Comparison of ENCODE assay signal across 21 cellular contexts in the genomic region with DNA sequence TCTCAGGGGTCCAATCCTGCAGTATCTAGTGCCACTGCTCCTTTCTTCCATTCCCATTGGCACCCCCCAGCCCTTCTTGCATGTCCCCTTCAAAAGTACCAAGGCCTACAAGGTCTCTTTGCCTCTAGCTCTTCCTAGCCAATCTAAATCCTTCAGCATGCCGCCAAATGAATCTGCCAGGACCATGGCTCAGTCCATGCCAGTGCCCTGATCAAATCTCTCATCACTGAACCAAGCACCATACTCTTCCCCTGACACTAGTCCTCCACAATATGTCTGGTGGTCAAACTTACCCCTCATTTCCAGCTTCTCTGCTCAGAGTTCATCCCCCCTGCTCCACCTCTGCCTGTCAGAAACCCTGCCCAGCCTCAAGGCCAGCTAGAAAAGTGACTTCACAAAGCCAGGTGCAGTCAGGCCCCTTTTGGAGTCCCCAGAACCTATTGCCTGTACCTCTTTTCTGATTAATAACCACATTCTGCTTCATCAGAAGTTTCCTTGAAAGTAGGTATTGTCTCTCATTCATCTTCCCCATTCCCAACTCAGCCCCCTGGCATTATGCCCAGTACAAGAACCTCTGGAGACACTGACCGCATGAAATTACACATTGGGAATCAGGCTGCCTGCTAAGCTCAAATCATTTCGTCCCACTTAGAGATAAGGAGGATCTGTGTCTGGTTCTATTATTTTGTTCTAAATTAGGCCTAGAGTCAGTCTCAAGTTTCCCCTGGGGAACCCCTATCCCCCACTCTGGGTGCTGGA. TPM values are rescaled to one million over a fixed set of nuclear protein-coding genes. Genes with fewer than 3 reads are reported as not detected.
DNase-seq lines count a peak whose midpoint lies in the region; ATAC-seq, FAIRE-seq and TF ChIP-seq lines count a peak whose summit lies in the region.
"Had no signal": no experiment of that assay in that cellular context is flagged by ENCODE, and none has a peak within 500 bp of the region (broad histone marks: within the 10 kb centered on the region; RNA-seq: fewer than 3 reads in every experiment).

No MANE protein-coding gene starts in this region.

- H3K18ac ChIP-seq in IMR-90 (ENCODE audit: low read depth, low read length) = no peak overlapping the region

- no peak overlapping the region for H3K4me3 ChIP-seq in IMR-90 (ENCODE audit: insufficient read depth, low read depth, low read length)
- H3K4me3 ChIP-seq in endothelial cell of umbilical vein (replicated peaks in 1 of 3; ENCODE audit: insufficient read depth in 1 of 3, low read depth in 1 of 3, low read length in 3 of 3) = no peak overlapping the region
- no peak overlapping the region for H3K4me3 ChIP-seq in left ventricle myocardium inferior
- H3K4me3 ChIP-seq: breast epithelium, smooth muscle cell had no signal

- CTCF ChIA-PET in IMR-90 (lab: Yijun Ruan, JAX) = no interaction called here
- CTCF ChIA-PET in endothelial cell of umbilical vein (lab: Charles Lee) = interaction anchor here (1.2 to 1.4 kb wide), 3 partner anchors 11 to 304 kb away, joined by 3 to 4 read pairs (median 3); partner anchors contain the start of gene FADS2

- BruUV-seq in IMR-90 (replicated peaks; lab: Mats Ljungman, UMichigan) = no TSS peak
- no TSS peak for BruUV-seq in endothelial cell of umbilical vein (replicated peaks; lab: Mats Ljungman, UMichigan)

- no peaks in the 10 kb centered on the region for H3K9me3 Mint-ChIP-seq in progenitor cell of endocrine pancreas (ENCODE audit: low read depth)
- H3K9me3 Mint-ChIP-seq: stimulated activated memory B cell treated with anti-CD40 and anti-IgM and Interleukin-4, amounts not matched to agents 10 μg/mL and 1 μg/mL and 100 μg/mL, for 72 hours; WTC11 had no signal

- H3K27me3 ChIP-seq in IMR-90 (ENCODE audit: control insufficient read depth, insufficient read depth, low read length) (no peaks in the 10 kb centered on the region), endothelial cell of umbilical vein (ENCODE audit: control insufficient read depth in 2 of 2, insufficient read depth in 2 of 2, low read length in 2 of 2) (no peaks in the 10 kb centered on the region), left ventricle myocardium inferior (ENCODE audit: low read depth) (no peaks in the 10 kb centered on the region)
- H3K27me3 ChIP-seq: breast epithelium, foreskin keratinocyte had no signal

- intact Hi-C loops in IMR-90 (cut with micrococcal nuclease) (no loop called here), endothelial cell of umbilical vein (cut with micrococcal nuclease) (no loop called here), left ventricle myocardium inferior (cut with micrococcal nuclease) (no loop called here)

- no peaks in the 10 kb centered on the region for H3K27me3 Mint-ChIP-seq in progenitor cell of endocrine pancreas
- H3K27me3 Mint-ChIP-seq: activated naive CD8-positive, alpha-beta T cell; stimulated activated memory B cell treated with anti-CD40 and anti-IgM and Interleukin-4, amounts not matched to agents 10 μg/mL and 1 μg/mL and 100 μg/mL, for 72 hours had no signal

- no peak overlapping the region for H3K14ac ChIP-seq in IMR-90 (replicated peaks; ENCODE audit: low read depth, low read length)

- H3K27ac ChIP-seq in IMR-90 (ENCODE audit: insufficient read depth, low read length) (no peak overlapping the region), endothelial cell of umbilical vein (ENCODE audit: insufficient read depth, low read depth, low read length) (peak overlapping the region; percentile 5), left ventricle myocardium inferior (replicated peaks) (no peak overlapping the region)
- H3K27ac ChIP-seq: breast epithelium, foreskin keratinocyte had no signal

- TF ChIP-seq RAD21 in IMR-90 (IDR thresholded peaks at IDR 0.05; ENCODE audit: low read length) = no peak

- no peak overlapping the region for H2AFZ ChIP-seq in IMR-90 (replicated peaks; ENCODE audit: low read length, poor library complexity)
- H2AFZ ChIP-seq in endothelial cell of umbilical vein (ENCODE audit: low read depth, low read length) = no peak overlapping the region

- peaks cover 29% of the 10 kb centered on the region for H3K36me3 Mint-ChIP-seq in progenitor cell of endocrine pancreas (ENCODE audit: insufficient read depth)

- no peak overlapping the region for H2BK15ac ChIP-seq in IMR-90 (ENCODE audit: low read depth, low read length)

- H2AK9ac ChIP-seq in IMR-90 (replicated peaks; ENCODE audit: low read depth, low read length, poor library complexity) = no peak overlapping the region

- no peak overlapping the region for H3K9ac ChIP-seq in IMR-90 (ENCODE audit: low read depth, low read length)
- no peak overlapping the region for H3K9ac ChIP-seq in endothelial cell of umbilical vein (replicated peaks; ENCODE audit: extremely low read depth, insufficient read depth, low read length)

- H3K4me1 ChIP-seq in IMR-90 (ENCODE audit: control insufficient read depth, insufficient read depth, low read length) = peaks cover 3% of the 10 kb centered on the region
- H3K4me1 ChIP-seq in endothelial cell of umbilical vein (ENCODE audit: control insufficient read depth, extremely low read depth, insufficient read depth, low read length) = peaks cover 13% of the 10 kb centered on the region
- H3K4me1 ChIP-seq in left ventricle myocardium inferior = peaks cover 6% of the 10 kb centered on the region
- H3K4me1 ChIP-seq: breast epithelium, foreskin keratinocyte had no signal

- peak overlapping the region; percentile 10 for H3K27ac Mint-ChIP-seq in progenitor cell of endocrine pancreas
- H3K27ac Mint-ChIP-seq: activated naive CD8-positive, alpha-beta T cell; stimulated activated memory B cell treated with anti-CD40 and anti-IgM and Interleukin-4, amounts not matched to agents 10 μg/mL and 1 μg/mL and 100 μg/mL, for 72 hours; WTC11 had no signal

- peaks cover 39% of the 10 kb centered on the region for H3K36me3 ChIP-seq in IMR-90 (ENCODE audit: control insufficient read depth, insufficient read depth, low read length)
- H3K36me3 ChIP-seq in endothelial cell of umbilical vein (ENCODE audit: control insufficient read depth in 2 of 2, extremely low read depth in 1 of 2, insufficient read depth in 2 of 2, low read length in 2 of 2) = peaks cover 15 to 30% of the 10 kb centered on the region in 2 experiments
- H3K36me3 ChIP-seq in left ventricle myocardium inferior = peaks cover 60% of the 10 kb centered on the region
- H3K36me3 ChIP-seq: breast epithelium had no signal

- H3K4me2 ChIP-seq in IMR-90 (ENCODE audit: low read depth, low read length) (no peak overlapping the region), endothelial cell of umbilical vein (ENCODE audit: insufficient read depth, low read length) (no peak overlapping the region)
- H3K4me2 ChIP-seq: smooth muscle cell had no signal

- no peak overlapping the region for H2BK120ac ChIP-seq in IMR-90 (ENCODE audit: low read depth, low read length)

- H3K9me1 ChIP-seq in IMR-90 (ENCODE audit: insufficient read depth, low read length) (peaks cover 9% of the 10 kb centered on the region), endothelial cell of umbilical vein (replicated peaks; ENCODE audit: control insufficient read depth, extremely low read depth, insufficient read depth, low read length) (no peaks in the 10 kb centered on the region)

- WGBS in IMR-90 (ENCODE audit: extremely low coverage in 2 of 2, insufficient read length in 1 of 2), 2 experiments = 100% methylated on average over 1 of the region's 3 CpGs; no CpG with 5 or more reads in 1 of the 2 experiments

- TF ChIP-seq CTCF in IMR-90 (conservative IDR thresholded peaks at IDR 0.05; ENCODE audit: low read depth, low read length) (no peak), endothelial cell of umbilical vein (IDR thresholded peaks at IDR 0.05; ENCODE audit: extremely low read depth in 1 of 2, insufficient read depth in 1 of 2, low read depth in 1 of 2, low read length in 2 of 2) (no peak), progenitor cell of endocrine pancreas (IDR thresholded peaks at IDR 0.05; ENCODE audit: unreplicated experiment) (no peak), left ventricle myocardium inferior (IDR thresholded peaks at IDR 0.05; ENCODE audit: borderline replicate concordance) (no peak)

- H4K8ac ChIP-seq in IMR-90 (ENCODE audit: low read depth in 2 of 2, low read length in 2 of 2) = no peak overlapping the region

- H4K91ac ChIP-seq in IMR-90 (ENCODE audit: insufficient read depth, low read depth, low read length) = no peak overlapping the region

- no peak for ATAC-seq in IMR-90 (ENCODE audit: low read depth)
- ATAC-seq: foreskin keratinocyte; SK-N-SH treated with all-trans-retinoic acid at 6 μM for 48 hours; stimulated activated memory B cell treated with anti-CD40 and anti-IgM and Interleukin-4, amounts not matched to agents 10 μg/mL and 1 μg/mL and 100 μg/mL, for 72 hours; WTC11 had no signal

- no peak overlapping the region for H2AK5ac ChIP-seq in IMR-90 (ENCODE audit: low read depth, low read length)

- H2BK20ac ChIP-seq in IMR-90 (ENCODE audit: low read depth, low read length) = no peak overlapping the region

- in situ Hi-C loops in IMR-90 (cut with MboI; ENCODE audit: low sequenced_read_pairs) = no loop called here

- H3K79me2 ChIP-seq in endothelial cell of umbilical vein (ENCODE audit: control insufficient read depth, insufficient read depth, low read length) = peaks cover 2% of the 10 kb centered on the region

- H3K79me1 ChIP-seq in IMR-90 (ENCODE audit: low read depth in 1 of 2, low read length in 2 of 2) = peaks cover 15 to 36% of the 10 kb centered on the region in 2 experiments

- H2BK5ac ChIP-seq in IMR-90 (ENCODE audit: low read depth, low read length, poor library complexity, severe bottlenecking) = no peak overlapping the region

- TF ChIP-seq POLR2A in IMR-90 (IDR thresholded peaks at IDR 0.05; ENCODE audit: low read depth, low read length) (no peak), endothelial cell of umbilical vein (IDR thresholded peaks at IDR 0.05; ENCODE audit: low read depth, low read length) (no peak)

- H4K5ac ChIP-seq in IMR-90 (ENCODE audit: low read depth, low read length) = no peak overlapping the region

- H4K20me1 ChIP-seq in IMR-90 (ENCODE audit: insufficient read depth, low read length) (peaks cover 4% of the 10 kb centered on the region; the same call in 1 of the 2 replicates), endothelial cell of umbilical vein (replicated peaks; ENCODE audit: control insufficient read depth, extremely low read depth, insufficient read depth, low read length) (no peaks in the 10 kb centered on the region)

- FAIRE-seq in endothelial cell of umbilical vein (lab: Jason Lieb, UNC) = no peak
- FAIRE-seq: D721Med, urothelium cell line had no signal

- peak; percentile 49 for DNase-seq in IMR-90
- DNase-seq in amniotic epithelial cell (ENCODE audit: low read depth) = peak; percentile 73
- DNase-seq in endothelial cell of umbilical vein (ENCODE audit: low read depth, low spot score) = no peak
- no peak for DNase-seq in progenitor cell of endocrine pancreas (ENCODE audit: low spot score, unreplicated experiment)
- DNase-seq in DMS53 treated with DMSO at 0.1 percent for 48 hours (lab: John Stamatoyannopoulos, UW; ENCODE audit: unreplicated experiment) = no peak
- no peak for DNase-seq in A172 (ENCODE audit: low spot score)
- DNase-seq in left ventricle myocardium inferior = no peak
- DNase-seq: cortex of kidney, foreskin keratinocyte, mesenchymal stem cell, NCI-H2081, NCI-H446, nucleus accumbens had no signal

- H3K4ac ChIP-seq in IMR-90 (ENCODE audit: low read depth, low read length) = no peak overlapping the region

- H3K4me1 Mint-ChIP-seq in progenitor cell of endocrine pancreas (ENCODE audit: low read depth) = no peaks in the 10 kb centered on the region
- H3K4me1 Mint-ChIP-seq: stimulated activated memory B cell treated with anti-CD40 and anti-IgM and Interleukin-4, amounts not matched to agents 10 μg/mL and 1 μg/mL and 100 μg/mL, for 72 hours; WTC11 had no signal

- H3K23ac ChIP-seq in IMR-90 (ENCODE audit: low read depth, low read length) = no peak overlapping the region

- no peak overlapping the region for H3K4me3 Mint-ChIP-seq in progenitor cell of endocrine pancreas (ENCODE audit: low read depth)
- H3K4me3 Mint-ChIP-seq: activated naive CD8-positive, alpha-beta T cell; stimulated activated memory B cell treated with anti-CD40 and anti-IgM and Interleukin-4, amounts not matched to agents 10 μg/mL and 1 μg/mL and 100 μg/mL, for 72 hours; WTC11 had no signal

- H3K56ac ChIP-seq in IMR-90 (ENCODE audit: extremely low read depth, insufficient read depth, low read length) = no peak overlapping the region

- POLR2A ChIA-PET in IMR-90 (lab: Charles Lee; ENCODE audit: unreplicated experiment) = no interaction called here
- POLR2A ChIA-PET in endothelial cell of umbilical vein (lab: Charles Lee) = no interaction called here

- dilution Hi-C loops in IMR-90 (cut with HindIII; ENCODE audit: low sequenced_read_pairs, unreplicated experiment) (no loop called here), endothelial cell of umbilical vein (cut with MboI; ENCODE audit: extremely low pct_ligation_motif_present, low sequenced_read_pairs) (no loop called here)

- H3K9me3 ChIP-seq in IMR-90 (ENCODE audit: control insufficient read depth, insufficient read depth, low read length) (no peaks in the 10 kb centered on the region), endothelial cell of umbilical vein (replicated peaks; ENCODE audit: control insufficient read depth, insufficient read depth, low read length) (no peaks in the 10 kb centered on the region), left ventricle myocardium inferior (replicated peaks) (no peaks in the 10 kb centered on the region)
- H3K9me3 ChIP-seq: breast epithelium had no signal

RNA-seq across cellular contexts. Expression of gene FEN1, which starts 11.4 kb away (rescaled TPM):
- total RNA-seq in IMR-90 (2012; rRNA removed) (41.9 and 43.9 TPM in 2 replicates), endothelial cell of umbilical vein (57.9 and 60.5 TPM in 2 replicates), progenitor cell of endocrine pancreas (34.4 and 36.6 TPM in 2 replicates), left ventricle myocardium inferior (5.8 TPM)
- polyA plus RNA-seq in IMR-90 (2012; rRNA removed) (21.3 and 23.0 TPM in 2 replicates), endothelial cell of umbilical vein (22.9 and 29.3 TPM in 2 replicates)
- 15.5 and 18.0 TPM in 2 replicates for polyA plus RNA-seq in IMR-90 (2012; cell fraction: cytosol; rRNA removed)
- 6.4 and 7.0 TPM in 2 replicates for polyA plus RNA-seq in IMR-90 (2012; cell fraction: nucleus; rRNA removed; ENCODE audit: low replicate concordance)
- 38.3 and 46.5 TPM in 2 replicates for polyA plus RNA-seq in endothelial cell of umbilical vein (2011; cell fraction: cytosol; rRNA removed)
- 18.7 and 24.5 TPM in 2 replicates for polyA plus RNA-seq in endothelial cell of umbilical vein (2011; cell fraction: nucleus; rRNA removed)
- 28.8 and 51.8 TPM in 2 replicates for polyA plus RNA-seq in endothelial cell of umbilical vein (2012)
- 43.4 and 48.2 TPM in 2 replicates for polyA minus RNA-seq in endothelial cell of umbilical vein
- polyA minus RNA-seq in endothelial cell of umbilical vein (2011; cell fraction: cytosol; rRNA and poly(A)+ RNA removed) = 96.6 TPM
- polyA minus RNA-seq in endothelial cell of umbilical vein (2011; cell fraction: nucleus; rRNA and poly(A)+ RNA removed) = 16.6 TPM in 2 replicates
- total RNA-seq in A172 (2014; rRNA removed; shearing (Covaris generic)) = 131 and 139 TPM in 2 replicates

RNA-seq across cellular contexts. Expression of gene TMEM258, which starts 11.7 kb away (rescaled TPM):
- 70.0 and 107 TPM in 2 replicates for total RNA-seq in IMR-90 (2012; rRNA removed)
- 280 and 290 TPM in 2 replicates for polyA plus RNA-seq in IMR-90 (2012; rRNA removed)
- polyA plus RNA-seq in IMR-90 (2012; cell fraction: cytosol; rRNA removed) = 196 and 200 TPM in 2 replicates
- 40.4 and 104 TPM in 2 replicates for polyA plus RNA-seq in IMR-90 (2012; cell fraction: nucleus; rRNA removed; ENCODE audit: low replicate concordance)
- 139 and 140 TPM in 2 replicates for total RNA-seq in endothelial cell of umbilical vein
- 534 and 632 TPM in 2 replicates for polyA plus RNA-seq in endothelial cell of umbilical vein
- polyA plus RNA-seq in endothelial cell of umbilical vein (2011; cell fraction: cytosol; rRNA removed) = 418 and 490 TPM in 2 replicates
- 98.0 and 104 TPM in 2 replicates for polyA plus RNA-seq in endothelial cell of umbilical vein (2011; cell fraction: nucleus; rRNA removed)
- 399 and 519 TPM in 2 replicates for polyA plus RNA-seq in endothelial cell of umbilical vein (2012)
- polyA minus RNA-seq in endothelial cell of umbilical vein = 266 and 269 TPM in 2 replicates
- polyA minus RNA-seq in endothelial cell of umbilical vein (2011; cell fraction: cytosol; rRNA and poly(A)+ RNA removed) = 112 TPM
- 47.6 and 56.5 TPM in 2 replicates for polyA minus RNA-seq in endothelial cell of umbilical vein (2011; cell fraction: nucleus; rRNA and poly(A)+ RNA removed)
- total RNA-seq in progenitor cell of endocrine pancreas = 175 and 185 TPM in 2 replicates
- total RNA-seq in A172 (2014; rRNA removed; shearing (Covaris generic)) = 78.1 and 115 TPM in 2 replicates
- total RNA-seq in left ventricle myocardium inferior = 117 TPM

RNA-seq across cellular contexts. Expression of gene FADS1, which starts 12.7 kb away (rescaled TPM):
- total RNA-seq in IMR-90 (2012; rRNA removed) = 16.3 and 16.9 TPM in 2 replicates
- polyA plus RNA-seq in IMR-90 (2012; rRNA removed) = 17.6 and 18.4 TPM in 2 replicates
- polyA plus RNA-seq in IMR-90 (2012; cell fraction: cytosol; rRNA removed) = 15.8 and 19.2 TPM in 2 replicates
- polyA plus RNA-seq in IMR-90 (2012; cell fraction: nucleus; rRNA removed; ENCODE audit: low replicate concordance) = 29.9 and 31.1 TPM in 2 replicates
- total RNA-seq in endothelial cell of umbilical vein = 109 and 110 TPM in 2 replicates
- 121 and 125 TPM in 2 replicates for polyA plus RNA-seq in endothelial cell of umbilical vein
- polyA plus RNA-seq in endothelial cell of umbilical vein (2011; cell fraction: cytosol; rRNA removed) = 73.0 and 77.1 TPM in 2 replicates
- polyA plus RNA-seq in endothelial cell of umbilical vein (2011; cell fraction: nucleus; rRNA removed) = 79.5 and 82.4 TPM in 2 replicates
- 50.4 and 68.5 TPM in 2 replicates for polyA plus RNA-seq in endothelial cell of umbilical vein (2012)
- 192 and 208 TPM in 2 replicates for polyA minus RNA-seq in endothelial cell of umbilical vein
- 289 TPM for polyA minus RNA-seq in endothelial cell of umbilical vein (2011; cell fraction: cytosol; rRNA and poly(A)+ RNA removed)
- polyA minus RNA-seq in endothelial cell of umbilical vein (2011; cell fraction: nucleus; rRNA and poly(A)+ RNA removed) = 51.4 and 61.8 TPM in 2 replicates
- total RNA-seq in progenitor cell of endocrine pancreas = 114 and 121 TPM in 2 replicates
- 55.3 and 84.2 TPM in 2 replicates for total RNA-seq in A172 (2014; rRNA removed; shearing (Covaris generic))
- total RNA-seq in left ventricle myocardium inferior = 24.1 TPM

RNA-seq across cellular contexts. Expression of gene FADS2, which starts 24.0 kb away (rescaled TPM):
- total RNA-seq in IMR-90 (2012; rRNA removed) = 31.9 and 33.3 TPM in 2 replicates
- polyA plus RNA-seq in IMR-90 (2012; rRNA removed) = 88.4 and 98.4 TPM in 2 replicates
- 45.4 and 87.9 TPM in 2 replicates for polyA plus RNA-seq in IMR-90 (2012; cell fraction: cytosol; rRNA removed)
- polyA plus RNA-seq in IMR-90 (2012; cell fraction: nucleus; rRNA removed; ENCODE audit: low replicate concordance) = 69.4 and 94.9 TPM in 2 replicates
- 668 and 694 TPM in 2 replicates for total RNA-seq in endothelial cell of umbilical vein
- 898 and 969 TPM in 2 replicates for polyA plus RNA-seq in endothelial cell of umbilical vein
- polyA plus RNA-seq in endothelial cell of umbilical vein (2011; cell fraction: cytosol; rRNA removed) = 619 and 783 TPM in 2 replicates
- 552 and 630 TPM in 2 replicates for polyA plus RNA-seq in endothelial cell of umbilical vein (2011; cell fraction: nucleus; rRNA removed)
- polyA plus RNA-seq in endothelial cell of umbilical vein (2012) = 311 and 450 TPM in 2 replicates
- polyA minus RNA-seq in endothelial cell of umbilical vein = 1,118 and 1,176 TPM in 2 replicates
- polyA minus RNA-seq in endothelial cell of umbilical vein (2011; cell fraction: cytosol; rRNA and poly(A)+ RNA removed) = 46.5 TPM
- polyA minus RNA-seq in endothelial cell of umbilical vein (2011; cell fraction: nucleus; rRNA and poly(A)+ RNA removed) = 172 and 219 TPM in 2 replicates
- 399 and 402 TPM in 2 replicates for total RNA-seq in progenitor cell of endocrine pancreas
- total RNA-seq in A172 (2014; rRNA removed; shearing (Covaris generic)) = 151 and 340 TPM in 2 replicates
- total RNA-seq in left ventricle myocardium inferior = 25.7 TPM

RNA-seq across cellular contexts. Expression of gene MYRF, which starts 51.6 kb away (rescaled TPM):
- total RNA-seq in IMR-90 (2012; rRNA removed) (1.6 and 1.7 TPM in 2 replicates), endothelial cell of umbilical vein (0.82 and 1.8 TPM in 2 replicates), progenitor cell of endocrine pancreas (117 and 128 TPM in 2 replicates), left ventricle myocardium inferior (0.14 TPM)
- polyA plus RNA-seq in IMR-90 (2012; rRNA removed) (10.6 and 10.7 TPM in 2 replicates), endothelial cell of umbilical vein (0.98 and 1.1 TPM in 2 replicates)
- 6.1 and 9.3 TPM in 2 replicates for polyA plus RNA-seq in IMR-90 (2012; cell fraction: cytosol; rRNA removed)
- polyA plus RNA-seq in IMR-90 (2012; cell fraction: nucleus; rRNA removed; ENCODE audit: low replicate concordance) = 31.2 and 47.2 TPM in 2 replicates
- 0.49 and 0.62 TPM in 2 replicates for polyA plus RNA-seq in endothelial cell of umbilical vein (2011; cell fraction: cytosol; rRNA removed)
- polyA plus RNA-seq in endothelial cell of umbilical vein (2011; cell fraction: nucleus; rRNA removed) = 1.5 and 2.2 TPM in 2 replicates
- polyA plus RNA-seq in endothelial cell of umbilical vein (2012) = 0.72 and 2.0 TPM in 2 replicates
- 1.3 and 1.5 TPM in 2 replicates for polyA minus RNA-seq in endothelial cell of umbilical vein
- polyA minus RNA-seq in endothelial cell of umbilical vein (2011; cell fraction: cytosol; rRNA and poly(A)+ RNA removed) = 0.31 TPM
- 0.63 and 1.0 TPM in 2 replicates for polyA minus RNA-seq in endothelial cell of umbilical vein (2011; cell fraction: nucleus; rRNA and poly(A)+ RNA removed)
- 0.98 and 1.4 TPM in 2 replicates for total RNA-seq in A172 (2014; rRNA removed; shearing (Covaris generic))

Comparison
In these comparisons a context has a peak if more than half of its experiments do, and no peak if none do; other contexts are left out.
1. DNase-seq: peak in IMR-90 (single experiment) and amniotic epithelial cell (single experiment); none in endothelial cell of umbilical vein (single experiment), progenitor cell of endocrine pancreas (single experiment), DMS53 treated with DMSO at 0.1 percent for 48 hours (single experiment), A172 (single experiment) and left ventricle myocardium inferior (single experiment).